Comparison of ENCODE assay signal across 22 cellular contexts in the genomic region with DNA sequence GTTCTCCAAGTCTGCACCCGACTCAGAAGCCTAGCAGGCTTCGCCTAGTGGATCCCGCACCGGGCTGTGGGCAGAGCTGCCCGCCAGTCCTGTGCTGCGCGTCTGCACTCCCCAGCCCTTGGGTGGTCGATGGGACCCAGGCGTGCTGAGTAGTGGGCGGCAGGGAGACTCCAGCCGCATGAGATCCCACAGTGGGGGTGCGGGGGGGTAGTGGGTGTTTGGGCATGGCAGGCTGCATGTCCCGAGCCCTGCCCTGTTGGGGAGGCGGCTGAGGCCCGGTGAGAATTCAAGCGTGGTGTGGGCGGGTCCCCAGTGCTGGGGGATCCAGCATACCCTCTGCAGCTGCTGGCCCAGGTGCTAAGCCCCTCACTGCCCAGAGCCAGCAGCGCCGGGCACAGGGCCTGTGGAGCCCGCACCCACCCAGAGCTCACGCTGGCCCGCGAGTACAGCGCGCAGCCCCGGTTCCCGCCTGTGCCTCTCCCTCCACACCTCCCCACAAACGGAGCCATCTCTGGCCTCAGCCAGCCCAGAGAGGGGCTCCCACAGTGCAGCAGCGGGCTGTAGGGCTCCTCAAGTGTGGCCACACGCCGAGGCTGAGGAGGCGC. TPM values are rescaled to one million over a fixed set of nuclear protein-coding genes. Genes with fewer than 3 reads are reported as not detected.
"Had no signal": no experiment of that assay in that cellular context is flagged by ENCODE, and none has a peak within 500 bp of the region (broad histone marks: within the 10 kb centered on the region; RNA-seq: fewer than 3 reads in every experiment).

No MANE protein-coding gene starts in this region.

- H3K4me1 Mint-ChIP-seq: IgD-negative memory B cell had no signal

- H3K36me3 Mint-ChIP-seq: IgD-negative memory B cell had no signal

- H3K36me3 ChIP-seq: SJSA1 had no signal

- H3K27me3 Mint-ChIP-seq: IgD-negative memory B cell had no signal

- ATAC-seq: K562 had no signal

- H3K27ac Mint-ChIP-seq: IgD-negative memory B cell had no signal

- H3K27me3 ChIP-seq: SJSA1 had no signal

- FAIRE-seq: K562, RCC 7860 had no signal

- H3K9ac ChIP-seq: KMS-11 had no signal

- DNase-seq: MM.1S, NCI-H1092 treated with DMSO at 0.1 percent for 48 hours, NCI-H1436, NCI-H187, NCI-H2029, NCI-H2081 treated with DMSO at 0.1 percent for 48 hours, NCI-H2171, NCI-H226, NCI-H446, NCI-H510A, NCI-H524 treated with DMSO at 0.1 percent for 48 hours, NCI-H69, NCI-H774, Right ventricle myocardium superior, RPMI8226, SIG-M5 had no signal

- H3K9me3 ChIP-seq: SJSA1 had no signal

- H3K4me3 ChIP-seq: K562, SJSA1, SK-N-MC had no signal

- H3K4me3 Mint-ChIP-seq: IgD-negative memory B cell had no signal

- H3K27ac ChIP-seq: KMS-11, SJSA1, SK-N-MC had no signal

RNA-seq across cellular contexts. Expression of a gene that starts 53.9 kb away (rescaled TPM):
- total RNA-seq: K562 had no signal
- polyA plus RNA-seq: IgD-negative memory B cell, K562 had no signal
